Comparison of ENCODE assay signal across 17 cellular contexts in genomic region chr11:126602993-126603392, GRCh38.
DNase-seq lines count a peak whose midpoint lies in the region; FAIRE-seq and TF ChIP-seq lines count a peak whose summit lies in the region.
"Had no signal": no experiment of that assay in that cellular context is flagged by ENCODE, and none has a peak within 500 bp of the region (broad histone marks: within the 10 kb centered on the region; RNA-seq: fewer than 3 reads in every experiment).

No MANE protein-coding gene starts in this region.

- peak overlapping the region; percentile 28 to 47 (median 39) for H3K27ac Mint-ChIP-seq in nephron
- H3K27ac Mint-ChIP-seq: B cell; CD4-positive, alpha-beta memory T cell had no signal

- DNase-seq in astrocyte of the hippocampus (ENCODE audit: low read depth, low spot score) (peak; percentile 50), posterior vena cava (ENCODE audit: low spot score) (peak; percentile 63), ACHN (no peak), NCI-H2171 (lab: John Stamatoyannopoulos, UW) (no peak), H54 (ENCODE audit: insufficient read length, low spot score) (no peak)
- DNase-seq: Calu3; CD4-positive, alpha-beta memory T cell; COR-L47; DMS53; DMS79 treated with DMSO at 0.1 percent for 48 hours; GF-D8; GOT3; H9 had no signal

- TF ChIP-seq POLR2A in H54 (IDR thresholded peaks at IDR 0.05; ENCODE audit: low read depth, low read length) = no peak

- peaks cover 33% of the 10 kb centered on the region for H3K27me3 Mint-ChIP-seq in nephron (ENCODE audit: low read depth)

- H3K36me3 Mint-ChIP-seq in nephron (ENCODE audit: low read depth) = no peaks in the 10 kb centered on the region
- H3K36me3 Mint-ChIP-seq: CD4-positive, alpha-beta memory T cell had no signal

- TF ChIP-seq CTCF in nephron (IDR thresholded peaks at IDR 0.05; ENCODE audit: unreplicated experiment in 3 of 3) = no peak

- H3K9me3 Mint-ChIP-seq in nephron = no peaks in the 10 kb centered on the region

- no peak for FAIRE-seq in H54 (lab: Jason Lieb, UNC)
- FAIRE-seq: GM12891, GM18507 had no signal

- intact Hi-C loops in posterior vena cava (cut with DNase I) = no loop called here

- no peak overlapping the region for H3K4me3 Mint-ChIP-seq in nephron
- H3K4me3 Mint-ChIP-seq: B cell; CD4-positive, alpha-beta memory T cell had no signal

- in situ Hi-C loops in ACHN (cut with HindIII; ENCODE audit: low pct_ligation_motif_present, low pct_unique_long_range_greater_than_20kb, low sequenced_read_pairs) = no loop called here

- peaks cover 63% of the 10 kb centered on the region for H3K4me1 Mint-ChIP-seq in nephron
- H3K4me1 Mint-ChIP-seq: B cell had no signal

Comparison
In these comparisons a context has a peak if more than half of its experiments do, and no peak if none do; other contexts are left out.
1. DNase-seq: peak in astrocyte of the hippocampus (single experiment) and posterior vena cava (single experiment); none in ACHN (single experiment), NCI-H2171 (single experiment) and H54 (single experiment).